In genomic region chr1:234881893-234882771, GRCh38 we compare ENCODE assay signal across 9 cellular contexts.
DNase-seq lines count a peak whose midpoint lies in the region; ATAC-seq and TF ChIP-seq lines count a peak whose summit lies in the region.
"Had no signal": no experiment of that assay in that cellular context is flagged by ENCODE, and none has a peak within 500 bp of the region (broad histone marks: within the 10 kb centered on the region; RNA-seq: fewer than 3 reads in every experiment).

No MANE protein-coding gene starts in this region.

- peak in 2 of 3 donors; percentile 14 to 52 for DNase-seq in stimulated activated CD4-positive, alpha-beta T cell treated with anti-CD3 and anti-CD28 coated beads, Interleukin-12 subunit alpha, Interleukin-12 subunit beta, amount 100 ng/mL, for 48 hours (ENCODE audit: low read depth in 2 of 3, low spot score in 1 of 3)
- DNase-seq in stimulated activated CD4-positive, alpha-beta T cell treated with anti-CD3 and anti-CD28 coated beads, Interleukin-12 subunit alpha, Interleukin-12 subunit beta, amount 100 ng/mL, for 4 hours: no peak
- DNase-seq in WERI-Rb-1: peak; percentile 62
- peak; percentile 54 for DNase-seq in stimulated activated naive CD8-positive, alpha-beta T cell treated with anti-CD3 and anti-CD28 coated beads, Interleukin-15, Interleukin-2, amounts not matched to agents 100 U/mL and 50 U/mL, for 24 hours
- no peak for DNase-seq in left ventricle myocardium inferior
- DNase-seq in Right ventricle myocardium superior: no peak
- no peak for DNase-seq in suprapubic skin (ENCODE audit: low spot score in 2 of 2)
- DNase-seq: NCI-H1092 had no signal

- H3K4me3 ChIP-seq in WERI-Rb-1 (ENCODE audit: low read depth, low read length): no peak overlapping the region
- no peak overlapping the region for H3K4me3 ChIP-seq in left ventricle myocardium inferior
- no peak overlapping the region for H3K4me3 ChIP-seq in suprapubic skin

- H3K27ac ChIP-seq in WERI-Rb-1 (no peak overlapping the region), left ventricle myocardium inferior (replicated peaks) (no peak overlapping the region), suprapubic skin (no peak overlapping the region)

- TF ChIP-seq POLR2A in suprapubic skin (IDR thresholded peaks at IDR 0.05): no peak

- H3K9me3 ChIP-seq in WERI-Rb-1 (ENCODE audit: severe bottlenecking) (no peaks in the 10 kb centered on the region), left ventricle myocardium inferior (replicated peaks) (no peaks in the 10 kb centered on the region), suprapubic skin (no peaks in the 10 kb centered on the region)

- H3K4me1 ChIP-seq in left ventricle myocardium inferior (peaks cover 50% of the 10 kb centered on the region), suprapubic skin (peaks cover 21% of the 10 kb centered on the region)

- H3K27me3 ChIP-seq in WERI-Rb-1 (ENCODE audit: insufficient read depth, low read depth, severe bottlenecking) (no peaks in the 10 kb centered on the region), left ventricle myocardium inferior (ENCODE audit: low read depth) (no peaks in the 10 kb centered on the region), suprapubic skin (no peaks in the 10 kb centered on the region)

- peak; percentile 92 for ATAC-seq in HG02870 (IDR thresholded peaks at IDR 0.05; ENCODE audit: unreplicated experiment)
- ATAC-seq in stimulated activated naive CD8-positive, alpha-beta T cell treated with anti-CD3 and anti-CD28 coated beads, Interleukin-15, Interleukin-2, amounts not matched to agents 100 U/mL and 50 U/mL, for 24 hours: peak; percentile 83
- ATAC-seq in Right ventricle myocardium superior (ENCODE audit: poor library complexity): no peak

- no peak for TF ChIP-seq EP300 in suprapubic skin (IDR thresholded peaks at IDR 0.05)

- H3K36me3 ChIP-seq in WERI-Rb-1: no peaks in the 10 kb centered on the region
- H3K36me3 ChIP-seq in left ventricle myocardium inferior: no peaks in the 10 kb centered on the region
- H3K36me3 ChIP-seq in suprapubic skin: no peaks in the 10 kb centered on the region

- intact Hi-C loops in left ventricle myocardium inferior (cut with micrococcal nuclease) (no loop called here), Right ventricle myocardium superior (cut with DNase I) (loop anchor here (10.0 kb wide), 1 partner anchor 157 kb away; no protein-coding TSS in a partner anchor)

- WGBS in suprapubic skin: 72% methylated on average over 11 of the region's 11 CpGs

- no peak for TF ChIP-seq CTCF in WERI-Rb-1 (IDR thresholded peaks at IDR 0.05; ENCODE audit: low read depth, low read length)
- no peak for TF ChIP-seq CTCF in left ventricle myocardium inferior (IDR thresholded peaks at IDR 0.05; ENCODE audit: borderline replicate concordance)
- TF ChIP-seq CTCF in suprapubic skin (IDR thresholded peaks at IDR 0.05): no peak

Comparison
In these comparisons a context has a peak if more than half of its experiments do, and no peak if none do; other contexts are left out.
1. DNase-seq: peak in stimulated activated CD4-positive, alpha-beta T cell treated with anti-CD3 and anti-CD28 coated beads, Interleukin-12 subunit alpha, Interleukin-12 subunit beta, amount 100 ng/mL, for 48 hours (2 of 3), WERI-Rb-1 (single experiment) and stimulated activated naive CD8-positive, alpha-beta T cell treated with anti-CD3 and anti-CD28 coated beads, Interleukin-15, Interleukin-2, amounts not matched to agents 100 U/mL and 50 U/mL, for 24 hours (single experiment); none in stimulated activated CD4-positive, alpha-beta T cell treated with anti-CD3 and anti-CD28 coated beads, Interleukin-12 subunit alpha, Interleukin-12 subunit beta, amount 100 ng/mL, for 4 hours (single experiment), left ventricle myocardium inferior (single experiment), Right ventricle myocardium superior (single experiment) and suprapubic skin (0 of 2).